Comparison of ENCODE assay signal across 19 cellular contexts in the genomic region with DNA sequence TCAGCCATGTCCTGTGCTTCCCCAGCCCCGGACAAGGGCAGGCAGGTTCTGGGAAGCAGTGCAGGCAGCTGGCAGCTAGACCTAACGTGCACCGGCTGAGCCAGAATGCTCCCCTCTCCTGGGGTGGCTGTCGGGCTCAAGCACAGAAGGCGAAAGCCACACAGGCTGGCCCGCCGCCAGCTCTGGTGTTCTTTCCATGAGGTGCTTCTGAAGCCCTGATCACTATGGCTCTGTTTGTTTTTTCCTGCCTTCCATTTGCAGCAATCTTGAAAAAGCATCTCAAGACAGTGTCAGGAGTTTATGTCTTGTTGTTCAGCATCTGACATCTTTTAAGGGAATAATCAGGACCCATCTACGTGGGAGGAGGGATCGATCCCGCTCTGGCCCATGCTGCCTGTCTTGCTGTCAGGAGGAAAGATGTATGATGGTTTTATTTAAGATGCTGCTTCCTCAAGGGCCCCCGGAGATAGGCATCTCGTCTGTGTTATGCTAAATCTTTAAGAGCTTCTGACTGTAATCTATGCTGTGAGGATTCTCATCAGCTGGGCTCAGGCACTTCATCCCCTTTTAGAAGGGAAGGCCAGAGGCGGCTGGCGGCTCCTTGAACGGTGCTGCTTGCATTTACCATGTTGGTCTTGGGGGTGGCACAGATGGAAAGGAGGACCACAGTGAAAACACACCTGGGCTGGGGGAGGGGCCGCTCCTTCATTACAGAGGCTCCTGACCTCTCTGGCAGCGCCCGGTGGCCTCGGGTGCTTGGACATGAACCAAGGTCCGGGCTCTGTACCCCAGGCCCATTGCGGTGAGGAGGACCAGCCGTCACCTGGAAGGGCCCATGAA.
A peak's percentile ranks its signal among the peaks of the same experiment; 100 is the strongest.
DNase-seq lines count a peak whose midpoint lies in the region; ATAC-seq and TF ChIP-seq lines count a peak whose summit lies in the region.
"Had no signal": no experiment of that assay in that cellular context is flagged by ENCODE, and none has a peak within 500 bp of the region (broad histone marks: within the 10 kb centered on the region; RNA-seq: fewer than 3 reads in every experiment).

No MANE protein-coding gene starts in this region.

- no peaks in the 10 kb centered on the region for H3K27me3 ChIP-seq in NT2/D1 (ENCODE audit: insufficient read depth, insufficient read length)
- H3K27me3 ChIP-seq: body of pancreas, gastrocnemius medialis, sigmoid colon had no signal

- H3K9me3 ChIP-seq in KOPT-K1 (ENCODE audit: insufficient read depth, low read length, poor library complexity, severe bottlenecking) (no peaks in the 10 kb centered on the region), NT2/D1 (ENCODE audit: insufficient read depth, low read length) (no peaks in the 10 kb centered on the region)
- H3K9me3 ChIP-seq: body of pancreas, gastrocnemius medialis, sigmoid colon had no signal

- DNase-seq in SHP77 (lab: John Stamatoyannopoulos, UW): peak; percentile 69 to 70
- DNase-seq in SHP77 treated with DMSO at 0.1 percent for 48 hours (lab: John Stamatoyannopoulos, UW): no peak
- DNase-seq in NT2/D1 (ENCODE audit: low read depth, low spot score): peak; percentile 38
- no peak for DNase-seq in activated naive CD4-positive, alpha-beta T cell treated with Interleukin-2 at 50 U/mL for 16 hours
- DNase-seq: activated T-cell treated with anti-CD3 and anti-CD28 coated beads, Interleukin-2, amount 50 U/mL, for 4 hours; CD8-positive, alpha-beta T cell; dermis blood vessel endothelial cell; gastrocnemius medialis; NCI-H510A; sigmoid colon; T-helper 1 cell had no signal

- peaks cover 8% of the 10 kb centered on the region for H3K27me3 Mint-ChIP-seq in nephron (ENCODE audit: low read depth)

- H3K36me3 ChIP-seq in KOPT-K1 (ENCODE audit: insufficient read depth, low read length) (no peaks in the 10 kb centered on the region), NT2/D1 (ENCODE audit: insufficient read depth, insufficient read length, low read length) (no peaks in the 10 kb centered on the region)
- H3K36me3 ChIP-seq: gastrocnemius medialis, sigmoid colon had no signal

- H3K4me3 ChIP-seq in NT2/D1 (ENCODE audit: insufficient read length, low read depth): no peak overlapping the region
- H3K4me3 ChIP-seq: body of pancreas, gastrocnemius medialis, sigmoid colon had no signal

- peaks cover 4% of the 10 kb centered on the region for H3K4me1 ChIP-seq in NT2/D1 (ENCODE audit: insufficient read depth, insufficient read length)
- H3K4me1 ChIP-seq: body of pancreas, sigmoid colon had no signal

- H3K36me3 Mint-ChIP-seq in nephron (ENCODE audit: low read depth): no peaks in the 10 kb centered on the region
- H3K36me3 Mint-ChIP-seq: activated naive CD4-positive, alpha-beta T cell treated with anti-CD3 and anti-CD28 coated beads, Interleukin-2, amount 50 U/mL, for 72 hours; CD8-positive, alpha-beta T cell had no signal

- H3K4me1 Mint-ChIP-seq in nephron: peaks cover 18% of the 10 kb centered on the region

- peak overlapping the region; percentile 55 for H3K27ac ChIP-seq in KOPT-K1 (ENCODE audit: low read depth, low read length, poor library complexity, severe bottlenecking)
- H3K27ac ChIP-seq: body of pancreas, gastrocnemius medialis, sigmoid colon had no signal

- no peak for TF ChIP-seq CTCF in nephron (IDR thresholded peaks at IDR 0.05; ENCODE audit: unreplicated experiment in 3 of 3)

- no peaks in the 10 kb centered on the region for H3K9me3 Mint-ChIP-seq in nephron
- H3K9me3 Mint-ChIP-seq: activated naive CD4-positive, alpha-beta T cell treated with anti-CD3 and anti-CD28 coated beads, Interleukin-2, amount 50 U/mL, for 72 hours; activated T-cell treated with anti-CD3 and anti-CD28 coated beads, Interleukin-2, amount 50 U/mL, for 4 hours; CD8-positive, alpha-beta T cell had no signal

- no peak overlapping the region for H3K4me3 Mint-ChIP-seq in nephron
- H3K4me3 Mint-ChIP-seq: activated T-cell treated with anti-CD3 and anti-CD28 coated beads, Interleukin-2, amount 50 U/mL, for 4 hours; CD8-positive, alpha-beta T cell had no signal

- H3K27ac Mint-ChIP-seq in nephron: peak overlapping the region; percentile 6 to 38 (median 30)
- H3K27ac Mint-ChIP-seq: CD8-positive, alpha-beta T cell had no signal

- H3K9ac ChIP-seq in NT2/D1 (ENCODE audit: insufficient read length, low read depth): no peak overlapping the region

- ATAC-seq in HG02840 (IDR thresholded peaks at IDR 0.05; ENCODE audit: low FRiP score, unreplicated experiment) (no peak), HG02642 (IDR thresholded peaks at IDR 0.05; ENCODE audit: poor library complexity, unreplicated experiment) (no peak)
- ATAC-seq: activated naive CD4-positive, alpha-beta T cell treated with anti-CD3 and anti-CD28 coated beads, Interleukin-2, amount 50 U/mL, for 72 hours; activated T-cell treated with anti-CD3 and anti-CD28 coated beads, Interleukin-2, amount 50 U/mL, for 4 hours; body of pancreas; CD8-positive, alpha-beta T cell; gastrocnemius medialis; left lobe of liver; Panc1 had no signal

Comparison
In these comparisons a context has a peak if more than half of its experiments do, and no peak if none do; other contexts are left out.
1. DNase-seq: peak in SHP77 (2 of 2) and NT2/D1 (single experiment); none in SHP77 treated with DMSO at 0.1 percent for 48 hours (single experiment) and activated naive CD4-positive, alpha-beta T cell treated with Interleukin-2 at 50 U/mL for 16 hours (single experiment).